Comparison of ENCODE assay signal across 1 cellular context in the genomic region with DNA sequence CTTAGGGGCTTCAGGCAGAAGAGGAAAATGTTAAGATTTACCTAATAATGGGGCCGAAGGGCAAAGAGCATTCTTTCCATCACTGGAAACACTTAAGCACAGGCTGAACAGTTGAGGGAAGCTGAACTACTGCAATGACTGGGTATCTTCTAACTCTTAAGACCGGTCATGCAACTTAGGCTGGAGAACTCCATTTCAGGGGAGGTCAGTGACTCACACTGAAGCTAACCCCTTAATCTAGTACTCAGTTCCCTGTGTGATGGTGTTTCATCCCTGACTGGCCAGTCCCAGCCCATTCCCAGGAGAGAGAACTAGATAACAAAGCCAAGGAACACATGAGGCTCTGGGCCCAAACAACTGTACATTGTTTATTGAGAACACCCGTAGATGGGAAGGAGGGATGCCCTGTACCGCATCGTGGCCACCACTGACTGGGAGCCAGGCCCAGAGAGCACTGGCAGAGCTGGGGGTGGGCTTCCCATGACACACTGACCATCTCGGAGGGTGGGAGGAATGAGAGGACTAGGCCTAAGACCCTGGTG.
TF ChIP-seq lines count a peak whose summit lies in the region.

No MANE protein-coding gene starts in this region.

TF ChIP-seq in K562, 482 proteins besides CTCF, POLR2A, EP300 and RAD21:
- TF ChIP-seq, protein P1, sequence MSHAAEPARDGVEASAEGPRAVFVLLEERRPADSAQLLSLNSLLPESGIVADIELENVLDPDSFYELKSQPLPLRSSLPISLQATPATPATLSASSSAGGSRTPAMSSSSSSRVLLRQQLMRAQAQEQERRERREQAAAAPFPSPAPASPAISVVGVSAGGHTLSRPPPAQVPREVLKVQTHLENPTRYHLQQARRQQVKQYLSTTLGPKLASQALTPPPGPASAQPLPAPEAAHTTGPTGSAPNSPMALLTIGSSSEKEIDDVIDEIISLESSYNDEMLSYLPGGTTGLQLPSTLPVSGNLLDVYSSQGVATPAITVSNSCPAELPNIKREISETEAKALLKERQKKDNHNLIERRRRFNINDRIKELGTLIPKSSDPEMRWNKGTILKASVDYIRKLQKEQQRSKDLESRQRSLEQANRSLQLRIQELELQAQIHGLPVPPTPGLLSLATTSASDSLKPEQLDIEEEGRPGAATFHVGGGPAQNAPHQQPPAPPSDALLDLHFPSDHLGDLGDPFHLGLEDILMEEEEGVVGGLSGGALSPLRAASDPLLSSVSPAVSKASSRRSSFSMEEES (CRISPR knock-in tag; IDR thresholded peaks at IDR 0.05), result no peak
- TF ChIP-seq SUPT5H (IDR thresholded peaks at IDR 0.05), result peak; percentile 5; the same call in 1 of the 2 replicates
